6 cellular contexts compared by ENCODE assay signal in the genomic region with DNA sequence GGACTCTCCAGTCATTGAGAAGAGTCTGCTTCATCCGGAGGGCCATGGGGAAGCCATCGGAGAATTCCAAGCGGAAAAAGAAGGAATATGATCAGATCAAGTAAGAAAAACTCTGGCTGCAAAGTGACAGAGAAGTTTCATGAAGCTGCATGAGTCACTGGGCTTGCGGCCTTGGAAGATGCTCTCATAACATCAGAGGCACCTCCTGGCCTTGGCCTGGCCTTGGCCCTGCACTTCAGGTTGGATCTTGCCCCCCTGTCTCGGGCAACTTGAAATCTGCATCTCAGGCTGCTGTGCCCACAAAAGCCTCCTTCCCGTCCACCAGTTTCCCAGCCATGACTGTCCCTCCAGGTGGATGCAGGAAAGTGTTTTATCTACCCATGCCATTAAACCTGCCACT.
"Had no signal": no experiment of that assay in that cellular context is flagged by ENCODE, and none has a peak within 500 bp of the region (broad histone marks: within the 10 kb centered on the region; RNA-seq: fewer than 3 reads in every experiment).

No MANE protein-coding gene starts in this region.

- H3K27ac Mint-ChIP-seq: IgD-negative memory B cell had no signal

- H3K4me1 Mint-ChIP-seq: IgD-negative memory B cell had no signal

- H3K9me3 Mint-ChIP-seq: IgD-negative memory B cell had no signal

- H3K36me3 Mint-ChIP-seq: IgD-negative memory B cell had no signal

- ATAC-seq: HepG2, K562 had no signal

- H3K4me3 ChIP-seq: K562 had no signal

- H3K4me3 Mint-ChIP-seq: IgD-negative memory B cell had no signal

- H3K27ac ChIP-seq: HL-60 had no signal

- DNase-seq: IMR-90, KBM-7 had no signal
